Comparison of ENCODE assay signal across 9 cellular contexts in the genomic region with DNA sequence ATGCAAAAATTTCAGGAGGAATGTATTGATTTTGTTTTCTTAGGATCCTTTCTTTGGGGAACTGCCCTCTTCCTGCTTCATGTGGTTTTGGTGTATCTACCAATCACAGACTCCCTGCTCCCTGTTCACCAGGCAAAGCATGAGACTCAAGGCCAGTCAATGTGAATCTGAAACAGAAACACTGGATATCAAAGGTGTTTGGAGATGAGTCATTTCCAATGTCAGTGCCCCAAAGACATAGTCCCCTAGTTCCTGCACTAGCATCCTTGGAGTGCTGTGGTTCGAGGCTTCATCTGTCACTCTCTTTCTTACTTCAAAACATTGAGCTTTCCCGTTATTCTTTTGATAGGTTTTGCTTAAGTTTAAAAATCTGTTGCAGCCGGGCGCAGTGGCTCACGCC.
A peak's percentile ranks its signal among the peaks of the same experiment; 100 is the strongest.
DNase-seq lines count a peak whose midpoint lies in the region; ATAC-seq lines count a peak whose summit lies in the region.
"Had no signal": no experiment of that assay in that cellular context is flagged by ENCODE, and none has a peak within 500 bp of the region (broad histone marks: within the 10 kb centered on the region; RNA-seq: fewer than 3 reads in every experiment).

No MANE protein-coding gene starts in this region.

- peaks cover 2% of the 10 kb centered on the region for H3K27me3 Mint-ChIP-seq in dendritic cell treated with granulocyte-macrophage colony-stimulating factor and Interleukin-4, amounts not matched to agents 40 ng/mL and 50 ng/mL, for 4 days

- ATAC-seq in GM18867 (IDR thresholded peaks at IDR 0.05; ENCODE audit: unreplicated experiment) (peak; percentile 75), GM21515 (IDR thresholded peaks at IDR 0.05; ENCODE audit: unreplicated experiment) (peak; percentile 85), HG03196 (IDR thresholded peaks at IDR 0.05; ENCODE audit: unreplicated experiment) (peak; percentile 90)

- peak overlapping the region; percentile 88 for H3K27ac Mint-ChIP-seq in dendritic cell treated with granulocyte-macrophage colony-stimulating factor and Interleukin-4, amounts not matched to agents 40 ng/mL and 50 ng/mL, for 4 days

- H3K4me3 Mint-ChIP-seq in dendritic cell treated with granulocyte-macrophage colony-stimulating factor and Interleukin-4, amounts not matched to agents 40 ng/mL and 50 ng/mL, for 4 days, result no peak overlapping the region

- intact Hi-C loops in dendritic cell treated with granulocyte-macrophage colony-stimulating factor and Interleukin-4, amounts not matched to agents 40 ng/mL and 50 ng/mL, for 4 days (cut with micrococcal nuclease), result no loop called here

- peaks cover 17% of the 10 kb centered on the region for H3K4me1 Mint-ChIP-seq in dendritic cell treated with granulocyte-macrophage colony-stimulating factor and Interleukin-4, amounts not matched to agents 40 ng/mL and 50 ng/mL, for 4 days (ENCODE audit: low read depth)

- DNase-seq in globus pallidus (ENCODE audit: low spot score) (no peak), NCI-H1105 (lab: John Stamatoyannopoulos, UW) (no peak), HuH-7 (ENCODE audit: low spot score) (no peak)
- DNase-seq: dermis blood vessel endothelial cell, SIG-M5 had no signal

- H3K36me3 Mint-ChIP-seq in dendritic cell treated with granulocyte-macrophage colony-stimulating factor and Interleukin-4, amounts not matched to agents 40 ng/mL and 50 ng/mL, for 4 days (ENCODE audit: low read depth), result no peaks in the 10 kb centered on the region

- peaks cover 9% of the 10 kb centered on the region for H3K9me3 Mint-ChIP-seq in dendritic cell treated with granulocyte-macrophage colony-stimulating factor and Interleukin-4, amounts not matched to agents 40 ng/mL and 50 ng/mL, for 4 days
